ENCODE assay signal across 8 cellular contexts in the genomic region with DNA sequence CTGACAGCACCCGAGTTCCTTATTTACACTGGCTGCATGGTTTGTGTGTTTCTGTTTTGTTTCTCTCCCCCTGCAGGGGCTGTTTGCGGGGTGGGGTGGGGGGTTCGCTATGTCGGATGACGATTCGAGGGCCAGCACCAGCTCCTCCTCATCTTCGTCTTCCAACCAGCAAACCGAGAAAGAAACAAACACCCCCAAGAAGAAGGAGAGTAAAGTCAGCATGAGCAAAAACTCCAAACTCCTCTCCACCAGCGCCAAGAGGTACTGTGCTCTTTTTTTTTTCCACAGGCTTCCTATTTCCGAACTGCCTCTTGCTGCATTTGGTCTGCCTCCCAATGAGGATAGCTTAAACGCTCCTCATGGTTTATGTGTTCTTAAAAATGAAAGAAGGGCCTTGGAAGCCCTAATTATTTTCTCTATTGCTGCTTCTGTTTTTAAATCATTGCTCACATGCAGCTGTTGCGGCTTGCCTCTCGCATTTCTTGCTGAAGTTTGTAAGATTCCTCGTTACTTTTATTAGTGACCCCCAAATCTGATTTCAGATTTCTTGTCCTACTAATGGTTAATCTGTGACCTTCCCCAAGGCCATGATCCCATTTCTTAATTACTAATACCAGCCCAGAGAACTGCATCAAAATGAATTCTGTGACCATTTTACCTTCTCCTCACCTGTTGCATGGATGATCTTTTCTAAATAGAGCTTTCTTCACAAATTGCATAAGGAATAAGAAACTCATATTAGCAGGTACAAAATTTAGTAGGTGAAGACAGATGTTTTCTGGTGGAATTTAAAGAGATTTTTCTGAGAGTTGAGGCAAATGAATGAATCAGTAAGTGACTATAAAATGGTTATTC. TPM values are rescaled to one million over a fixed set of nuclear protein-coding genes. Genes with fewer than 3 reads are reported as not detected.
DNase-seq lines count a peak whose midpoint lies in the region; ATAC-seq lines count a peak whose summit lies in the region.

No MANE protein-coding gene starts in this region.

- peak overlapping the region; percentile 63 for H3K27ac ChIP-seq in effector memory CD4-positive, alpha-beta T cell (ENCODE audit: insufficient read depth, low read length, poor library complexity, severe bottlenecking)
- peak overlapping the region in 1 of 2 donors; percentile 38 for H3K27ac ChIP-seq in aorta (ENCODE audit: low read depth in 1 of 2, low read length in 2 of 2)

- peak overlapping the region; percentile 92 for H3K4me3 Mint-ChIP-seq in activated T-cell treated with anti-CD3 and anti-CD28 coated beads, Interleukin-2, amount 50 U/mL, for 4 hours

- no peak for DNase-seq in activated T-cell treated with anti-CD3 and anti-CD28 coated beads, Interleukin-2, amount 50 U/mL, for 4 hours
- DNase-seq in activated T-cell treated with anti-CD3 and anti-CD28 coated beads for 4 hours (no peak), RPMI7951 (ENCODE audit: low read depth) (peak; percentile 47), midbrain (lab: John Stamatoyannopoulos, UW) (peak; percentile 38), aorta (no peak), NCI-H1048 (lab: John Stamatoyannopoulos, UW) (no peak)
- no peak for DNase-seq in effector memory CD4-positive, alpha-beta T cell

- no peaks in the 10 kb centered on the region for H3K9me3 Mint-ChIP-seq in activated T-cell treated with anti-CD3 and anti-CD28 coated beads, Interleukin-2, amount 50 U/mL, for 4 hours

- H3K4me1 ChIP-seq in effector memory CD4-positive, alpha-beta T cell (ENCODE audit: control insufficient read depth, insufficient read depth, low read length, poor library complexity, severe bottlenecking), result peaks cover 17% of the 10 kb centered on the region
- H3K4me1 ChIP-seq in aorta (ENCODE audit: control insufficient read depth in 1 of 2, insufficient read depth in 2 of 2, low read length in 2 of 2), result no peaks in the 10 kb centered on the region

- no peaks in the 10 kb centered on the region for H3K9me3 ChIP-seq in effector memory CD4-positive, alpha-beta T cell (ENCODE audit: control insufficient read depth, low read length)
- H3K9me3 ChIP-seq in aorta (ENCODE audit: control insufficient read depth, low read length), result no peaks in the 10 kb centered on the region

- H3K4me3 ChIP-seq in effector memory CD4-positive, alpha-beta T cell (ENCODE audit: insufficient read depth, low read depth, low read length, poor library complexity, severe bottlenecking), result peak overlapping the region; percentile 70
- peak overlapping the region; percentile 69 to 96 for H3K4me3 ChIP-seq in aorta (ENCODE audit: low read length in 2 of 2)

- intact Hi-C loops in aorta (cut with DNase I), result loop anchor here (10.0 kb wide), 3 partner anchors 193 to 613 kb away; partner anchors contain the start of gene UBE2E2 (in 1 of the 2)

- H3K36me3 Mint-ChIP-seq in activated T-cell treated with anti-CD3 and anti-CD28 coated beads, Interleukin-2, amount 50 U/mL, for 4 hours (ENCODE audit: insufficient read depth), result peaks cover 8% of the 10 kb centered on the region

- no peak for ATAC-seq in activated T-cell treated with anti-CD3 and anti-CD28 coated beads, Interleukin-2, amount 50 U/mL, for 4 hours
- peak; percentile 53 for ATAC-seq in aorta (ENCODE audit: low FRiP score)
- ATAC-seq in GM19397 (IDR thresholded peaks at IDR 0.05; ENCODE audit: unreplicated experiment), result no peak

- WGBS in aorta, 2 donors, result 12 to 13% methylated on average over 14 of the region's 14 CpGs

- H3K27me3 Mint-ChIP-seq in activated T-cell treated with anti-CD3 and anti-CD28 coated beads, Interleukin-2, amount 50 U/mL, for 4 hours (ENCODE audit: low read depth), result no peaks in the 10 kb centered on the region

- no peaks in the 10 kb centered on the region for H3K27me3 ChIP-seq in effector memory CD4-positive, alpha-beta T cell (replicated peaks; ENCODE audit: control insufficient read depth, insufficient read depth, low read length, poor library complexity, severe bottlenecking)
- H3K27me3 ChIP-seq in aorta (ENCODE audit: control insufficient read depth in 1 of 2, insufficient read depth in 2 of 2, low read length in 1 of 2), result no peaks in the 10 kb centered on the region

- peaks cover 51% of the 10 kb centered on the region for H3K4me1 Mint-ChIP-seq in activated T-cell treated with anti-CD3 and anti-CD28 coated beads, Interleukin-2, amount 50 U/mL, for 4 hours (ENCODE audit: low read depth)

- no peaks in the 10 kb centered on the region for H3K36me3 ChIP-seq in effector memory CD4-positive, alpha-beta T cell (ENCODE audit: control insufficient read depth, insufficient read depth, low read length)
- no peaks in the 10 kb centered on the region for H3K36me3 ChIP-seq in aorta (ENCODE audit: control insufficient read depth in 1 of 2, insufficient read depth in 2 of 2, low read length in 1 of 2)

RNA-seq across cellular contexts. Expression of gene UBE2E1, which starts 1.6 kb away (rescaled TPM):
- total RNA-seq in activated T-cell treated with anti-CD3 and anti-CD28 coated beads, Interleukin-2, amount 50 U/mL, for 4 hours, result 10 to 100 TPM; 52.9 to 56.3 (median 54.1) TPM
- total RNA-seq in RPMI7951 (2014; rRNA removed; shearing (Covaris generic)), result 153 and 179 TPM in 2 replicates
- 10 to 100 TPM; 87.2 to 96.8 TPM for total RNA-seq in aorta
- 100 to 1,000 TPM in 1 of 2 donors, 10 to 100 TPM in 1; 62.2 to 128 TPM for polyA plus RNA-seq in aorta

Comparison
In these comparisons a context has a peak if more than half of its experiments do, and no peak if none do; other contexts are left out.
1. DNase-seq: peak in RPMI7951 (single experiment) and midbrain (single experiment); none in activated T-cell treated with anti-CD3 and anti-CD28 coated beads, Interleukin-2, amount 50 U/mL, for 4 hours (single experiment), activated T-cell treated with anti-CD3 and anti-CD28 coated beads for 4 hours (single experiment), effector memory CD4-positive, alpha-beta T cell (0 of 3), aorta (0 of 2) and NCI-H1048 (single experiment).